29 cellular contexts compared by ENCODE assay signal in genomic region chr1:94725566-94725965, GRCh38.
DNase-seq lines count a peak whose midpoint lies in the region; ATAC-seq, FAIRE-seq and TF ChIP-seq lines count a peak whose summit lies in the region.
"Had no signal": no experiment of that assay in that cellular context is flagged by ENCODE, and none has a peak within 500 bp of the region (broad histone marks: within the 10 kb centered on the region; RNA-seq: fewer than 3 reads in every experiment).

No MANE protein-coding gene starts in this region.

- peak overlapping the region; percentile 95 for H3K4ac ChIP-seq in IMR-90 (ENCODE audit: low read depth, low read length)

- ATAC-seq in IMR-90 (ENCODE audit: low read depth) (no peak), Right ventricle myocardium inferior (no peak)
- ATAC-seq: A549; activated T-cell treated with anti-CD3 and anti-CD28 coated beads, Interleukin-2, amount 50 U/mL, for 4 hours; psoas muscle had no signal

- dilution Hi-C loops in IMR-90 (cut with HindIII; ENCODE audit: low sequenced_read_pairs, unreplicated experiment), result no loop called here
- dilution Hi-C loops in keratinocyte (cut with MboI; ENCODE audit: extremely low pct_ligation_motif_present, low sequenced_read_pairs), result no loop called here

- WGBS in IMR-90 (ENCODE audit: extremely low coverage in 2 of 2, insufficient read length in 1 of 2), 2 experiments, result no CpG with 5 or more reads among the region's 3 CpGs

- H3K27me3 Mint-ChIP-seq in Calu3 (ENCODE audit: unreplicated experiment) (no peaks in the 10 kb centered on the region), chondrocyte (ENCODE audit: low read depth) (no peaks in the 10 kb centered on the region), glutamatergic neuron (ENCODE audit: unreplicated experiment) (no peaks in the 10 kb centered on the region)
- H3K27me3 Mint-ChIP-seq: B cell had no signal

- no peak overlapping the region for H3K4me3 ChIP-seq in IMR-90 (ENCODE audit: insufficient read depth, low read depth, low read length)
- no peak overlapping the region for H3K4me3 ChIP-seq in keratinocyte (ENCODE audit: control insufficient read depth in 2 of 3, extremely low read depth in 1 of 3, insufficient read depth in 2 of 3, low read depth in 1 of 3, low read length in 3 of 3)
- H3K4me3 ChIP-seq in vagina, result no peak overlapping the region
- H3K4me3 ChIP-seq: A549, dorsolateral prefrontal cortex, lung, psoas muscle, thoracic aorta had no signal

- no peaks in the 10 kb centered on the region for H3K79me2 ChIP-seq in keratinocyte (ENCODE audit: control insufficient read depth, insufficient read depth, low read length)

- peak overlapping the region; percentile 95 to 98 for H4K8ac ChIP-seq in IMR-90 (ENCODE audit: low read depth in 2 of 2, low read length in 2 of 2)

- peaks cover 21% of the 10 kb centered on the region for H3K9me1 ChIP-seq in IMR-90 (ENCODE audit: insufficient read depth, low read length)
- H3K9me1 ChIP-seq in keratinocyte (ENCODE audit: control insufficient read depth, extremely low read depth, insufficient read depth, low read length), result no peaks in the 10 kb centered on the region

- H3K56ac ChIP-seq in IMR-90 (ENCODE audit: extremely low read depth, insufficient read depth, low read length), result no peak overlapping the region

- intact Hi-C loops in Calu3 (cut with micrococcal nuclease; ENCODE audit: unreplicated experiment) (loop anchor here (5.0 kb wide), 4 partner anchors 67 to 188 kb away; no protein-coding TSS in a partner anchor), IMR-90 (cut with micrococcal nuclease) (no loop called here), Right ventricle myocardium inferior (cut with DNase I) (no loop called here), vagina (cut with DNase I) (no loop called here)

- H4K5ac ChIP-seq in IMR-90 (ENCODE audit: low read depth, low read length), result peak overlapping the region; percentile 66

- H2AK9ac ChIP-seq in IMR-90 (replicated peaks; ENCODE audit: low read depth, low read length, poor library complexity), result peak overlapping the region; percentile 22

- BruUV-seq in Calu3 (replicated peaks; lab: Mats Ljungman, UMichigan) (no TSS peak), IMR-90 (replicated peaks; lab: Mats Ljungman, UMichigan) (no TSS peak)

- in situ Hi-C loops in IMR-90 (cut with MboI; ENCODE audit: low sequenced_read_pairs), result no loop called here

- peak overlapping the region; percentile 73 for H3K14ac ChIP-seq in IMR-90 (replicated peaks; ENCODE audit: low read depth, low read length)

- peak overlapping the region; percentile 100 for H2BK15ac ChIP-seq in IMR-90 (ENCODE audit: low read depth, low read length)

- H3K9me3 ChIP-seq in IMR-90 (ENCODE audit: control insufficient read depth, insufficient read depth, low read length), result no peaks in the 10 kb centered on the region
- H3K9me3 ChIP-seq in keratinocyte (ENCODE audit: control insufficient read depth, low read depth, low read length), result no peaks in the 10 kb centered on the region
- H3K9me3 ChIP-seq in vagina, result no peaks in the 10 kb centered on the region
- H3K9me3 ChIP-seq: A549, psoas muscle, thoracic aorta had no signal

- peak overlapping the region; percentile 89 for H3K18ac ChIP-seq in IMR-90 (ENCODE audit: low read depth, low read length)

- peak overlapping the region; percentile 98 for H2BK120ac ChIP-seq in IMR-90 (ENCODE audit: low read depth, low read length)

- H3K4me1 ChIP-seq in IMR-90 (ENCODE audit: control insufficient read depth, insufficient read depth, low read length) (peaks cover 28% of the 10 kb centered on the region), keratinocyte (ENCODE audit: control insufficient read depth, extremely low read depth, insufficient read depth, low read length) (peaks cover 50% of the 10 kb centered on the region), vagina (peaks cover 22% of the 10 kb centered on the region)
- H3K4me1 ChIP-seq: psoas muscle had no signal

- H2AK5ac ChIP-seq in IMR-90 (ENCODE audit: low read depth, low read length), result peak overlapping the region; percentile 99

- H3K36me3 Mint-ChIP-seq in Calu3 (ENCODE audit: insufficient read depth, unreplicated experiment) (peaks cover 17% of the 10 kb centered on the region), chondrocyte (ENCODE audit: low read depth) (no peaks in the 10 kb centered on the region), glutamatergic neuron (ENCODE audit: unreplicated experiment) (peaks cover 12% of the 10 kb centered on the region)

- no peaks in the 10 kb centered on the region for H3K36me3 ChIP-seq in IMR-90 (ENCODE audit: control insufficient read depth, insufficient read depth, low read length)
- H3K36me3 ChIP-seq in keratinocyte (ENCODE audit: control insufficient read depth in 2 of 2, extremely low read depth in 1 of 2, insufficient read depth in 2 of 2, low read length in 2 of 2), result no peaks in the 10 kb centered on the region
- H3K36me3 ChIP-seq in vagina, result no peaks in the 10 kb centered on the region
- H3K36me3 ChIP-seq: thoracic aorta had no signal

- TF ChIP-seq POLR2A in IMR-90 (IDR thresholded peaks at IDR 0.05; ENCODE audit: low read depth, low read length) (no peak), vagina (IDR thresholded peaks at IDR 0.05) (no peak)

- peaks cover 51% of the 10 kb centered on the region for H3K4me1 Mint-ChIP-seq in Calu3 (ENCODE audit: low read depth, unreplicated experiment)
- H3K4me1 Mint-ChIP-seq in chondrocyte (ENCODE audit: low read depth), result peaks cover 34% of the 10 kb centered on the region
- no peaks in the 10 kb centered on the region for H3K4me1 Mint-ChIP-seq in glutamatergic neuron (ENCODE audit: low read depth, unreplicated experiment)
- H3K4me1 Mint-ChIP-seq: central memory CD8-positive, alpha-beta T cell had no signal

- H2AFZ ChIP-seq in IMR-90 (replicated peaks; ENCODE audit: low read length, poor library complexity) (peak overlapping the region; percentile 5), keratinocyte (ENCODE audit: control insufficient read depth, low read length) (no peak overlapping the region)

- H3K27ac ChIP-seq in IMR-90 (ENCODE audit: insufficient read depth, low read length) (peak overlapping the region; percentile 0; the same call in 1 of the 2 replicates), keratinocyte (ENCODE audit: control insufficient read depth, insufficient read depth, low read length) (peak overlapping the region; percentile 4), vagina (no peak overlapping the region)
- H3K27ac ChIP-seq: dorsolateral prefrontal cortex, psoas muscle, thoracic aorta had no signal

- peak overlapping the region; percentile 99 for H4K91ac ChIP-seq in IMR-90 (ENCODE audit: insufficient read depth, low read depth, low read length)

- POLR2A ChIA-PET in IMR-90 (lab: Charles Lee; ENCODE audit: unreplicated experiment), result no interaction called here

- H3K27ac Mint-ChIP-seq in Calu3 (ENCODE audit: unreplicated experiment), result peak overlapping the region; percentile 27
- no peak overlapping the region for H3K27ac Mint-ChIP-seq in chondrocyte (ENCODE audit: unreplicated experiment)
- H3K27ac Mint-ChIP-seq in glutamatergic neuron (ENCODE audit: unreplicated experiment), result no peak overlapping the region
- H3K27ac Mint-ChIP-seq: B cell; T-helper 1 cell treated with Interleukin-12 subunit alpha and Interleukin-12 subunit beta and Interleukin-4 antibody, amounts not matched to agents 30 μg/mL and 1 μg/mL, for 36 hours had no signal

- no peak for TF ChIP-seq CTCF in Calu3 (IDR thresholded peaks at IDR 0.05; ENCODE audit: unreplicated experiment)
- TF ChIP-seq CTCF in IMR-90 (conservative IDR thresholded peaks at IDR 0.05; ENCODE audit: low read depth, low read length), result no peak
- no peak for TF ChIP-seq CTCF in keratinocyte (optimal IDR thresholded peaks at IDR 0.05 in 1 of 3, IDR thresholded peaks at IDR 0.05 in 1 of 3, conservative IDR thresholded peaks at IDR 0.05 in 1 of 3; ENCODE audit: extremely low read depth in 1 of 3, insufficient read depth in 2 of 3, low read length in 3 of 3)
- no peak for TF ChIP-seq CTCF in chondrocyte (IDR thresholded peaks at IDR 0.05)
- no peak for TF ChIP-seq CTCF in vagina (IDR thresholded peaks at IDR 0.05)
- no peak for TF ChIP-seq CTCF in glutamatergic neuron (IDR thresholded peaks at IDR 0.05; ENCODE audit: partially characterized antibody, unreplicated experiment)

- H3K9me3 Mint-ChIP-seq in Calu3 (ENCODE audit: low read depth, unreplicated experiment) (peaks cover 2% of the 10 kb centered on the region), chondrocyte (ENCODE audit: low read depth) (no peaks in the 10 kb centered on the region), glutamatergic neuron (ENCODE audit: unreplicated experiment) (peaks cover 3% of the 10 kb centered on the region)
- H3K9me3 Mint-ChIP-seq: activated T-cell treated with anti-CD3 and anti-CD28 coated beads, Interleukin-2, amount 50 U/mL, for 4 hours; central memory CD8-positive, alpha-beta T cell; T-helper 1 cell treated with Interleukin-12 subunit alpha and Interleukin-12 subunit beta and Interleukin-4 antibody, amounts not matched to agents 30 μg/mL and 1 μg/mL, for 36 hours had no signal

- H3K4me3 Mint-ChIP-seq in Calu3 (ENCODE audit: low read depth, unreplicated experiment) (no peak overlapping the region), chondrocyte (ENCODE audit: unreplicated experiment) (no peak overlapping the region), glutamatergic neuron (ENCODE audit: unreplicated experiment) (no peak overlapping the region)
- H3K4me3 Mint-ChIP-seq: activated T-cell treated with anti-CD3 and anti-CD28 coated beads, Interleukin-2, amount 50 U/mL, for 4 hours; B cell; central memory CD8-positive, alpha-beta T cell; T-helper 1 cell treated with Interleukin-12 subunit alpha and Interleukin-12 subunit beta and Interleukin-4 antibody, amounts not matched to agents 30 μg/mL and 1 μg/mL, for 36 hours had no signal

- TF ChIP-seq RAD21 in IMR-90 (IDR thresholded peaks at IDR 0.05; ENCODE audit: low read length), result no peak

- no peaks in the 10 kb centered on the region for H4K20me1 ChIP-seq in IMR-90 (ENCODE audit: insufficient read depth, low read length)
- no peaks in the 10 kb centered on the region for H4K20me1 ChIP-seq in keratinocyte (ENCODE audit: control insufficient read depth, extremely low read depth, insufficient read depth, low read length)

- peaks cover 0 to 12% of the 10 kb centered on the region in 2 experiments; a peak in 2 of 4 replicates for H3K79me1 ChIP-seq in IMR-90 (ENCODE audit: low read depth in 1 of 2, low read length in 2 of 2)

- CTCF ChIA-PET in Calu3 (lab: Charles Lee), result no interaction called here
- CTCF ChIA-PET in IMR-90 (lab: Yijun Ruan, JAX), result no interaction called here

- peak; percentile 97 for FAIRE-seq in keratinocyte (lab: Jason Lieb, UNC)
- FAIRE-seq: A549, frontal cortex, H54, small intestine had no signal

- DNase-seq in Calu3 (no peak), IMR-90 (no peak), amniotic epithelial cell (ENCODE audit: low read depth) (peak; percentile 73), keratinocyte (ENCODE audit: low read depth, low spot score) (no peak), Right ventricle myocardium inferior (ENCODE audit: missing footprints) (no peak), chondrocyte (ENCODE audit: low spot score) (no peak), vagina (ENCODE audit: extremely low spot score in 2 of 2) (no peak), glutamatergic neuron (no peak)
- DNase-seq: activated CD4-positive, alpha-beta T cell treated with anti-CD3 and anti-CD28 coated beads for 4 hours; activated naive CD4-positive, alpha-beta T cell; activated T-cell treated with anti-CD3 and anti-CD28 coated beads, Interleukin-2, amount 50 U/mL, for 4 hours; amniotic stem cell; DND-41; dorsolateral prefrontal cortex; islet precursor cell; MV-4-11; NCI-H1694 treated with DMSO at 0.1 percent for 48 hours; psoas muscle; SIG-M5; small intestine; stimulated activated naive CD4-positive, alpha-beta T cell had no signal

- H2BK20ac ChIP-seq in IMR-90 (ENCODE audit: low read depth, low read length), result peak overlapping the region; percentile 94

- H2BK5ac ChIP-seq in IMR-90 (ENCODE audit: low read depth, low read length, poor library complexity, severe bottlenecking), result peak overlapping the region; percentile 92

- H3K4me2 ChIP-seq in IMR-90 (ENCODE audit: low read depth, low read length), result no peak overlapping the region
- H3K4me2 ChIP-seq in keratinocyte (ENCODE audit: control insufficient read depth, extremely low read depth, insufficient read depth, low read depth, low read length), result peak overlapping the region; percentile 2
- H3K4me2 ChIP-seq: A549 had no signal

- H3K23ac ChIP-seq in IMR-90 (ENCODE audit: low read depth, low read length), result peak overlapping the region; percentile 20

- H3K27me3 ChIP-seq in IMR-90 (ENCODE audit: control insufficient read depth, insufficient read depth, low read length) (no peaks in the 10 kb centered on the region), keratinocyte (ENCODE audit: control insufficient read depth, extremely low read depth, insufficient read depth, low read length) (no peaks in the 10 kb centered on the region), vagina (no peaks in the 10 kb centered on the region)
- H3K27me3 ChIP-seq: dorsolateral prefrontal cortex had no signal

- H3K9ac ChIP-seq in IMR-90 (ENCODE audit: low read depth, low read length), result no peak overlapping the region
- no peak overlapping the region for H3K9ac ChIP-seq in keratinocyte (ENCODE audit: control insufficient read depth, extremely low read depth, insufficient read depth, low read length)
